19 cellular contexts compared by ENCODE assay signal in genomic region chr3:25567390-25567789, GRCh38.
DNase-seq lines count a peak whose midpoint lies in the region; ATAC-seq, FAIRE-seq and TF ChIP-seq lines count a peak whose summit lies in the region.
"Had no signal": no experiment of that assay in that cellular context is flagged by ENCODE, and none has a peak within 500 bp of the region (broad histone marks: within the 10 kb centered on the region; RNA-seq: fewer than 3 reads in every experiment).

No MANE protein-coding gene starts in this region.

- no peak for TF ChIP-seq EP300 in K562 (IDR thresholded peaks at IDR 0.05; ENCODE audit: low read length)

- TF ChIP-seq CTCF in K562 (IDR thresholded peaks at IDR 0.05 in 2 of 3, conservative IDR thresholded peaks at IDR 0.05 in 1 of 3; ENCODE audit: insufficient read depth in 2 of 3, low read depth in 1 of 3, low read length in 3 of 3): no peak
- TF ChIP-seq CTCF in mesothelial cell of epicardium (IDR thresholded peaks at IDR 0.05; ENCODE audit: unreplicated experiment): no peak

- TF ChIP-seq POLR2A in K562 (conservative IDR thresholded peaks at IDR 0.05): no peak

- H3K27me3 Mint-ChIP-seq in mesothelial cell of epicardium (ENCODE audit: low read depth): no peaks in the 10 kb centered on the region

- DNase-seq in right cardiac atrium (no peak), left cardiac atrium (no peak), K562 (ENCODE audit: extremely low read depth in 1 of 4, low spot score in 3 of 4) (no peak), mesothelial cell of epicardium (ENCODE audit: low spot score in 2 of 2, unreplicated experiment in 2 of 2) (no peak), NCI-H1694 treated with DMSO at 0.1 percent for 48 hours (lab: John Stamatoyannopoulos, UW) (no peak), RKO (ENCODE audit: low spot score) (no peak), NCI-H1105 (lab: John Stamatoyannopoulos, UW) (no peak)
- DNase-seq: C1 segment of cervical spinal cord; Calu3; CD4-positive, alpha-beta T cell; DMS 273 treated with DMSO at 0.1 percent for 48 hours; GM23248 had no signal

- no peak for TF ChIP-seq RAD21 in K562 (CRISPR knock-in tag; conservative IDR thresholded peaks at IDR 0.05 in 1 of 2, IDR thresholded peaks at IDR 0.05 in 1 of 2)

- 83% methylated on average over 10 of the region's 10 CpGs for WGBS in right cardiac atrium
- 21% methylated on average over 10 of the region's 10 CpGs for WGBS in K562 (ENCODE audit: insufficient coverage, low coverage, missing lambda C conversion rate)

- H3K4me3 ChIP-seq in right cardiac atrium (ENCODE audit: low read length) (no peak overlapping the region), K562 (no peak overlapping the region)
- H3K4me3 ChIP-seq: GM12878, GM23248 had no signal

- H3K9me3 ChIP-seq in right cardiac atrium (ENCODE audit: control insufficient read depth, low read length): no peaks in the 10 kb centered on the region
- no peaks in the 10 kb centered on the region for H3K9me3 ChIP-seq in K562 (replicated peaks; ENCODE audit: control insufficient read depth, insufficient read depth, low read depth, low read length)

- peaks cover 9% of the 10 kb centered on the region for H3K4me1 ChIP-seq in right cardiac atrium (ENCODE audit: control insufficient read depth, insufficient read depth, low read length)
- no peaks in the 10 kb centered on the region for H3K4me1 ChIP-seq in K562 (replicated peaks in 1 of 2; ENCODE audit: control insufficient read depth in 2 of 2, insufficient read depth in 2 of 2, low read length in 2 of 2)

- no peak overlapping the region for H3K4me3 Mint-ChIP-seq in mesothelial cell of epicardium
- H3K4me3 Mint-ChIP-seq: B cell; CD4-positive, alpha-beta T cell had no signal

- H4K20me1 ChIP-seq in K562 (replicated peaks; ENCODE audit: control insufficient read depth, insufficient read depth, low read length): no peaks in the 10 kb centered on the region

- POLR2A ChIA-PET in K562 (lab: Yijun Ruan, JAX): interaction anchor here (0.7 kb wide), 1 partner anchor 144 kb away, joined by 3 read pairs; no protein-coding TSS in a partner anchor

- H2AFZ ChIP-seq in K562 (ENCODE audit: low read depth, low read length): 0 out of 2 replicates have a peak overlapping the region, but pooled peaks have one; percentile 21
- H2AFZ ChIP-seq: GM23248 had no signal

- H3K4me1 Mint-ChIP-seq in mesothelial cell of epicardium: peaks cover 9% of the 10 kb centered on the region
- H3K4me1 Mint-ChIP-seq: B cell had no signal

- peaks cover 48% of the 10 kb centered on the region for H3K36me3 Mint-ChIP-seq in mesothelial cell of epicardium

- H3K27ac ChIP-seq in right cardiac atrium (ENCODE audit: low read length) (peak overlapping the region; percentile 25), K562 (ENCODE audit: extremely low read depth, low read depth, low read length) (no peak overlapping the region)
- H3K27ac ChIP-seq: GM23248, HL-60 had no signal

- BruUV-seq in K562 (replicated peaks; lab: Mats Ljungman, UMichigan): no TSS peak

- H3K9me1 ChIP-seq in K562 (ENCODE audit: control insufficient read depth, insufficient read depth, low read length): no peaks in the 10 kb centered on the region

- CTCF ChIA-PET in K562 (lab: Yijun Ruan, JAX; ENCODE audit: low intra/inter-chr PET ratio): no interaction called here

- H3K9me3 Mint-ChIP-seq in mesothelial cell of epicardium: no peaks in the 10 kb centered on the region
- H3K9me3 Mint-ChIP-seq: CD4-positive, alpha-beta T cell had no signal

- H3K27me3 ChIP-seq in right cardiac atrium (ENCODE audit: control insufficient read depth, insufficient read depth) (no peaks in the 10 kb centered on the region), K562 (ENCODE audit: control insufficient read depth in 2 of 2, insufficient read depth in 2 of 2, low read length in 2 of 2) (peaks cover 25 to 52% of the 10 kb centered on the region in 2 experiments)

- in situ Hi-C loops in K562 (cut with MboI): no loop called here

- intact Hi-C loops in right cardiac atrium (cut with DNase I): no loop called here
- intact Hi-C loops in left cardiac atrium (cut with DNase I): no loop called here
- intact Hi-C loops in K562 (cut with micrococcal nuclease): no loop called here

- H3K9ac ChIP-seq in K562 (ENCODE audit: insufficient read depth in 1 of 2, low read depth in 2 of 2, low read length in 2 of 2): no peak overlapping the region; a peak in 1 of 4 replicates
- H3K9ac ChIP-seq: GM23248 had no signal

- peak overlapping the region; percentile 39 for H3K27ac Mint-ChIP-seq in mesothelial cell of epicardium
- H3K27ac Mint-ChIP-seq: B cell; CD4-positive, alpha-beta T cell had no signal

- no peaks in the 10 kb centered on the region for H3K36me3 ChIP-seq in K562 (ENCODE audit: control insufficient read depth, insufficient read depth, low read length)

- no peak for ATAC-seq in right cardiac atrium
- no peak for ATAC-seq in left cardiac atrium
- no peak for ATAC-seq in K562
- ATAC-seq: GM12878, HCT116 had no signal

- no peaks in the 10 kb centered on the region for H3K79me2 ChIP-seq in K562 (ENCODE audit: control insufficient read depth, insufficient read depth, low read length)

- H3K4me2 ChIP-seq in K562 (ENCODE audit: insufficient read depth, low read length): no peak overlapping the region

- FAIRE-seq in K562 (lab: Jason Lieb, UNC): no peak
- FAIRE-seq: A204.1, GM12878, GM18507, H54 had no signal

TF ChIP-seq in K562, 482 proteins besides CTCF, POLR2A, EP300 and RAD21:
- TF ChIP-seq PHF8 (IDR thresholded peaks at IDR 0.05; ENCODE audit: borderline replicate concordance, low read length): no peak
- TF ChIP-seq NR3C1 (CRISPR knock-in tag; IDR thresholded peaks at IDR 0.05): no peak
- TF ChIP-seq RNF2 (IDR thresholded peaks at IDR 0.05): no peak
- TF ChIP-seq TRIM25 (IDR thresholded peaks at IDR 0.05; ENCODE audit: borderline replicate concordance): no peak
- no peak for TF ChIP-seq MEF2D (tag; conservative IDR thresholded peaks at IDR 0.05; ENCODE audit: low read depth)
- TF ChIP-seq FOXP1 (CRISPR knock-in tag; IDR thresholded peaks at IDR 0.05): no peak
- TF ChIP-seq SRSF9 (IDR thresholded peaks at IDR 0.05; ENCODE audit: borderline replicate concordance, low read depth, low read length): no peak
- no peak for TF ChIP-seq EHMT2 (IDR thresholded peaks at IDR 0.05)
